Comparison of ENCODE assay signal across 8 cellular contexts in the genomic region with DNA sequence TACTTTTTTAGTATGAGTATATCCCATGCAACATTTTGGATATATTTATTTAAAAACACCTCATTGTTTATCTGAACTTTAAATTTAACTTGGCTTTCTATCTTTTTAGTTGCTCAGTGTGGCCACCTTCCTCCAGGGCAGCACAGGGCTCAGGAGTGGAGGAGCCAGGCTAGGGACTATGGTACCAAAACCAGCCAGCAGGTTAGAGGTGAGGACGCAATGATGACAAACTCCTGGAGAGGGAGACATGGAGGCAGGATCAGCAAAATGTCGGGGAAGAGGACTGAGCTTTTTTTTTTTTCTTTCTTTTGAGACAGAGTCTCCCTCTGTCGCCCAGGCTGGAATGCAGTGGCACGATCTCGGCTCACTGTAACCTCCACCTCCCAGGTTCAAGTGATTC. TPM values are rescaled to one million over a fixed set of nuclear protein-coding genes. Genes with fewer than 3 reads are reported as not detected.
DNase-seq lines count a peak whose midpoint lies in the region; ATAC-seq and TF ChIP-seq lines count a peak whose summit lies in the region.

No MANE protein-coding gene starts in this region.

- H3K9me3 ChIP-seq in colonic mucosa: no peaks in the 10 kb centered on the region

- H3K9ac ChIP-seq in colonic mucosa (ENCODE audit: low read depth in 2 of 2, low read length in 2 of 2): no peak overlapping the region

- CTCF ChIA-PET in activated CD4-positive, alpha-beta memory T cell treated with anti-CD3 and anti-CD28 coated beads for 36 hours (lab: Charles Lee): interaction anchor here (0.6 to 1.3 kb wide), 4 partner anchors 33 to 91 kb away, joined by 3 to 4 read pairs (median 3); no protein-coding TSS in a partner anchor
- CTCF ChIA-PET in activated CD4-positive, alpha-beta memory T cell treated with anti-CD3 and anti-CD28 coated beads, Interleukin-2, amount 10 ng/mL, durations not matched to agents 7 days and 5 days (lab: Charles Lee): interaction anchor here (1.2 kb wide), 1 partner anchor 29 kb away, joined by 4 read pairs; the partner anchor contains the start of gene CALM3

- no peaks in the 10 kb centered on the region for H3K9me3 Mint-ChIP-seq in activated CD4-positive, alpha-beta memory T cell treated with anti-CD3 and anti-CD28 coated beads for 36 hours
- H3K9me3 Mint-ChIP-seq in activated CD4-positive, alpha-beta memory T cell treated with anti-CD3 and anti-CD28 coated beads, Interleukin-2, amount 10 ng/mL, durations not matched to agents 7 days and 5 days: no peaks in the 10 kb centered on the region

- intact Hi-C loops in activated CD4-positive, alpha-beta memory T cell treated with anti-CD3 and anti-CD28 coated beads for 36 hours (cut with micrococcal nuclease): no loop called here
- intact Hi-C loops in colonic mucosa (cut with DNase I): no loop called here

- H3K27ac ChIP-seq in colonic mucosa: no peak overlapping the region

- peak; percentile 37 for DNase-seq in activated CD4-positive, alpha-beta memory T cell treated with anti-CD3 and anti-CD28 coated beads for 36 hours
- DNase-seq in activated CD4-positive, alpha-beta memory T cell treated with anti-CD3 and anti-CD28 coated beads, Interleukin-2, amount 10 ng/mL, durations not matched to agents 7 days and 5 days: no peak
- DNase-seq in NAMALWA (ENCODE audit: low spot score): peak; percentile 56
- peak; percentile 40 for DNase-seq in dermis blood vessel endothelial cell
- no peak for DNase-seq in retinal pigment epithelial cell (ENCODE audit: low read depth)
- no peak for DNase-seq in activated T-cell treated with anti-CD3 and anti-CD28 coated beads, Interleukin-2, amount 50 U/mL, for 48 hours
- no peak for DNase-seq in colonic mucosa

- peaks cover 13% of the 10 kb centered on the region for H3K4me1 Mint-ChIP-seq in activated CD4-positive, alpha-beta memory T cell treated with anti-CD3 and anti-CD28 coated beads for 36 hours (ENCODE audit: low read depth)
- peaks cover 11% of the 10 kb centered on the region for H3K4me1 Mint-ChIP-seq in activated CD4-positive, alpha-beta memory T cell treated with anti-CD3 and anti-CD28 coated beads, Interleukin-2, amount 10 ng/mL, durations not matched to agents 7 days and 5 days

- no peaks in the 10 kb centered on the region for H3K36me3 Mint-ChIP-seq in activated CD4-positive, alpha-beta memory T cell treated with anti-CD3 and anti-CD28 coated beads for 36 hours
- no peaks in the 10 kb centered on the region for H3K36me3 Mint-ChIP-seq in activated CD4-positive, alpha-beta memory T cell treated with anti-CD3 and anti-CD28 coated beads, Interleukin-2, amount 10 ng/mL, durations not matched to agents 7 days and 5 days (ENCODE audit: low read depth)

- H3K4me3 ChIP-seq in retinal pigment epithelial cell (ENCODE audit: low read length) (no peak overlapping the region), colonic mucosa (no peak overlapping the region)

- POLR2A ChIA-PET in activated CD4-positive, alpha-beta memory T cell treated with anti-CD3 and anti-CD28 coated beads for 36 hours (lab: Charles Lee): no interaction called here
- POLR2A ChIA-PET in activated CD4-positive, alpha-beta memory T cell treated with anti-CD3 and anti-CD28 coated beads, Interleukin-2, amount 10 ng/mL, durations not matched to agents 7 days and 5 days (lab: Charles Lee): no interaction called here

- H3K4me3 Mint-ChIP-seq in activated CD4-positive, alpha-beta memory T cell treated with anti-CD3 and anti-CD28 coated beads for 36 hours: no peak overlapping the region
- H3K4me3 Mint-ChIP-seq in activated CD4-positive, alpha-beta memory T cell treated with anti-CD3 and anti-CD28 coated beads, Interleukin-2, amount 10 ng/mL, durations not matched to agents 7 days and 5 days: no peak overlapping the region

- no peaks in the 10 kb centered on the region for H3K36me3 ChIP-seq in colonic mucosa

- peak; percentile 41 for TF ChIP-seq CTCF in retinal pigment epithelial cell (conservative IDR thresholded peaks at IDR 0.05; ENCODE audit: low read depth, low read length)
- no peak for TF ChIP-seq CTCF in colonic mucosa (IDR thresholded peaks at IDR 0.05)

- H3K27ac Mint-ChIP-seq in activated CD4-positive, alpha-beta memory T cell treated with anti-CD3 and anti-CD28 coated beads for 36 hours: no peak overlapping the region
- H3K27ac Mint-ChIP-seq in activated CD4-positive, alpha-beta memory T cell treated with anti-CD3 and anti-CD28 coated beads, Interleukin-2, amount 10 ng/mL, durations not matched to agents 7 days and 5 days: no peak overlapping the region

- H3K27me3 ChIP-seq in colonic mucosa: no peaks in the 10 kb centered on the region

- ATAC-seq in GM19467 (IDR thresholded peaks at IDR 0.05; ENCODE audit: unreplicated experiment): no peak

- H3K4me1 ChIP-seq in colonic mucosa: no peaks in the 10 kb centered on the region

- H3K27me3 Mint-ChIP-seq in activated CD4-positive, alpha-beta memory T cell treated with anti-CD3 and anti-CD28 coated beads for 36 hours: peaks cover 5% of the 10 kb centered on the region
- peaks cover 10% of the 10 kb centered on the region for H3K27me3 Mint-ChIP-seq in activated CD4-positive, alpha-beta memory T cell treated with anti-CD3 and anti-CD28 coated beads, Interleukin-2, amount 10 ng/mL, durations not matched to agents 7 days and 5 days

RNA-seq across cellular contexts. Expression of gene CALM3, which starts 29.6 kb away (rescaled TPM):
- 100 to 1,000 TPM; 410 to 425 TPM for total RNA-seq in activated CD4-positive, alpha-beta memory T cell treated with anti-CD3 and anti-CD28 coated beads for 36 hours
- total RNA-seq in activated CD4-positive, alpha-beta memory T cell treated with anti-CD3 and anti-CD28 coated beads, Interleukin-2, amount 10 ng/mL, durations not matched to agents 7 days and 5 days: 100 to 1,000 TPM; 446 to 465 TPM
- total RNA-seq in dermis blood vessel endothelial cell (154 and 372 TPM in 2 replicates), colonic mucosa (100 to 1,000 TPM; 309 to 444 TPM)

RNA-seq across cellular contexts. Expression of gene PTGIR, which starts 53.4 kb away (rescaled TPM):
- total RNA-seq in activated CD4-positive, alpha-beta memory T cell treated with anti-CD3 and anti-CD28 coated beads for 36 hours: 10 to 100 TPM; 22.6 to 24.6 TPM
- 1 to 10 TPM; 5.3 to 5.6 TPM for total RNA-seq in activated CD4-positive, alpha-beta memory T cell treated with anti-CD3 and anti-CD28 coated beads, Interleukin-2, amount 10 ng/mL, durations not matched to agents 7 days and 5 days
- not detected in 2 replicates for total RNA-seq in dermis blood vessel endothelial cell
- under 1 TPM; 0.82 TPM for total RNA-seq in colonic mucosa

Comparison
In these comparisons a context has a peak if more than half of its experiments do, and no peak if none do; other contexts are left out.
1. DNase-seq: peak in activated CD4-positive, alpha-beta memory T cell treated with anti-CD3 and anti-CD28 coated beads for 36 hours (single experiment), NAMALWA (single experiment) and dermis blood vessel endothelial cell (single experiment); none in activated CD4-positive, alpha-beta memory T cell treated with anti-CD3 and anti-CD28 coated beads, Interleukin-2, amount 10 ng/mL, durations not matched to agents 7 days and 5 days (single experiment), retinal pigment epithelial cell (single experiment), activated T-cell treated with anti-CD3 and anti-CD28 coated beads, Interleukin-2, amount 50 U/mL, for 48 hours (0 of 2) and colonic mucosa (single experiment).